Comparison of ENCODE assay signal across 1 cellular context in genomic region chr11:76188873-76189272, GRCh38.
TF ChIP-seq lines count a peak whose summit lies in the region.

No MANE protein-coding gene starts in this region.

TF ChIP-seq in K562, 482 proteins besides CTCF, POLR2A, EP300 and RAD21 (continued from another document):
- TF ChIP-seq PRDM10 (IDR thresholded peaks at IDR 0.05; ENCODE audit: partially characterized antibody): peak; percentile 80
- TF ChIP-seq, protein P1, sequence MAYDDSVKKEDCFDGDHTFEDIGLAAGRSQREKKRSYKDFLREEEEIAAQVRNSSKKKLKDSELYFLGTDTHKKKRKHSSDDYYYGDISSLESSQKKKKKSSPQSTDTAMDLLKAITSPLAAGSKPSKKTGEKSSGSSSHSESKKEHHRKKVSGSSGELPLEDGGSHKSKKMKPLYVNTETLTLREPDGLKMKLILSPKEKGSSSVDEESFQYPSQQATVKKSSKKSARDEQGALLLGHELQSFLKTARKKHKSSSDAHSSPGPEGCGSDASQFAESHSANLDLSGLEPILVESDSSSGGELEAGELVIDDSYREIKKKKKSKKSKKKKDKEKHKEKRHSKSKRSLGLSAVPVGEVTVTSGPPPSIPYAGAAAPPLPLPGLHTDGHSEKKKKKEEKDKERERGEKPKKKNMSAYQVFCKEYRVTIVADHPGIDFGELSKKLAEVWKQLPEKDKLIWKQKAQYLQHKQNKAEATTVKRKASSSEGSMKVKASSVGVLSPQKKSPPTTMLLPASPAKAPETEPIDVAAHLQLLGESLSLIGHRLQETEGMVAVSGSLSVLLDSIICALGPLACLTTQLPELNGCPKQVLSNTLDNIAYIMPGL (CRISPR knock-in tag; IDR thresholded peaks at IDR 0.05): no peak
